ENCODE assay signal across 34 cellular contexts in genomic region chr2:139742216-139743172, GRCh38.
"Had no signal": no experiment of that assay in that cellular context is flagged by ENCODE, and none has a peak within 500 bp of the region (broad histone marks: within the 10 kb centered on the region; RNA-seq: fewer than 3 reads in every experiment).

No MANE protein-coding gene starts in this region.

- FAIRE-seq: astrocyte, colon, TTC549 had no signal

- H3K4me1 ChIP-seq: adrenal gland, body of pancreas, breast epithelium had no signal

- DNase-seq: activated B cell treated with CpG ODN at 0.5 μM for 24 hours; activated CD4-positive, alpha-beta memory T cell treated with anti-CD3 and anti-CD28 coated beads for 36 hours; activated CD4-positive, alpha-beta T cell treated with anti-CD3 and anti-CD28 coated beads for 4 hours; activated CD4-positive, alpha-beta T cell treated with anti-CD3 and anti-CD28 coated beads, Interleukin-2, amount 10 ng/mL, durations not matched to agents 24 days and 14 days; activated CD4-positive, alpha-beta T cell treated with anti-CD3 and anti-CD28 coated beads, Interleukin-2, amount 50 U/mL, for 1 hour; activated CD4-positive, alpha-beta T cell treated with anti-CD3 and anti-CD28 coated beads, Interleukin-2, amount 50 U/mL, for 4 hours; activated CD4-positive, CD25-positive, alpha-beta regulatory T cell treated with anti-CD3 and anti-CD28 coated beads, Interleukin-2, amount 50 U/mL, for 72 hours; activated CD8-positive, alpha-beta memory T cell treated with anti-CD3 and anti-CD28 coated beads, Interleukin-2, amount 50 U/mL, for 4 hours; activated CD8-positive, alpha-beta T cell treated with anti-CD3 and anti-CD28 coated beads for 36 hours; activated effector memory CD4-positive, alpha-beta T cell treated with anti-CD3 and anti-CD28 coated beads, Interleukin-2, amount 50 U/mL, for 16 hours; activated gamma-delta T cell treated with Interleukin-2 at 50 U/mL for 16 hours; activated naive CD4-positive, alpha-beta T cell; activated naive CD4-positive, alpha-beta T cell treated with anti-CD3 and anti-CD28 coated beads for 36 hours; activated naive CD4-positive, alpha-beta T cell treated with anti-CD3 and anti-CD28 coated beads, Interleukin-2, amount 50 U/mL, for 16 hours; activated naive CD8-positive, alpha-beta T cell treated with anti-CD3 and anti-CD28 coated beads for 36 hours; activated T-cell treated with anti-CD3 and anti-CD28 coated beads for 4 hours; activated T-cell treated with anti-CD3 and anti-CD28 coated beads, Interleukin-2, amount 50 U/mL, for 1 hour; activated T-cell treated with anti-CD3 and anti-CD28 coated beads, Interleukin-2, amount 50 U/mL, for 4 hours; activated T-cell treated with anti-CD3 and anti-CD28 coated beads, Interleukin-2, amount 50 U/mL, for 72 hours; adrenal gland; amniotic stem cell; aorta; body of pancreas; brain microvascular endothelial cell; central memory CD4-positive, alpha-beta T cell; T-helper 9 cell had no signal

- H3K27ac ChIP-seq: adrenal gland, body of pancreas, brain microvascular endothelial cell, breast epithelium, coronary artery, VCaP had no signal

- H3K27me3 ChIP-seq: adrenal gland, body of pancreas, brain microvascular endothelial cell, breast epithelium had no signal

- ATAC-seq: activated CD8-positive, alpha-beta T cell treated with anti-CD3 and anti-CD28 coated beads for 36 hours; activated naive CD4-positive, alpha-beta T cell treated with anti-CD3 and anti-CD28 coated beads, Interleukin-2, amount 50 U/mL, for 72 hours; activated T-cell treated with anti-CD3 and anti-CD28 coated beads, Interleukin-2, amount 50 U/mL, for 4 hours; activated T-cell treated with anti-CD3 and anti-CD28 coated beads, Interleukin-2, amount 50 U/mL, for 72 hours; activated T-helper 17 cell treated with anti-CD3 and anti-CD28 coated beads, Interleukin-2, amount 50 U/mL, for 72 hours; body of pancreas had no signal

- H3K36me3 ChIP-seq: adrenal gland, brain microvascular endothelial cell, breast epithelium had no signal

- H3K4me3 ChIP-seq: adrenal gland, body of pancreas, breast epithelium, coronary artery had no signal

- H3K9me3 ChIP-seq: adrenal gland, body of pancreas, breast epithelium had no signal
